8 cellular contexts compared by ENCODE assay signal in the genomic region with DNA sequence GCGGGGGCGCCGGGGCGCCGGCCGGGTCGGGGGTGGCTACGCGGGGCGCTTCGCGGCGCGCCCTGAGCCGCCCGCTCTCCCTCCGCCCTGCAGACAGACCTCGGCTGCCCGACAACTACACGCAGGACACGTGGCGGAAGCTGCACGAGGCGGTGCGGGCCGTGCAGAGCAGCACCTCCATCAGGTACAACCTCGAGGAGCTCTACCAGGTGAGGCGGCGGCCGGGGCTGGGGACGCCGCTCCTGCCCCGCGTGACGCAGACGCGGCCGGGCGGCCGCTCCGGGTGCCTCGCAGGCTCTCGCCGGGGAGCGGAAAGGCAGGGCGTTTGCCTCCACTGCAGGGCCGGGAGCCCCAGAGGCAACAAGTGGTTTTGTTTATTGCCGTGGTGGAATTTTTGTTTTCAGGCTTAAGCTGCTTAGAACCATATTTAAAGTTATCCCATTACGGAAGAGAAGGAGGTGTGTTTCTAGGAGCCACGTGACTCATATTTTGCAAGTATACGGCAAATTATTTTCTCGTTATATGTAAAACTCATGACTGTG. TPM values are rescaled to one million over a fixed set of nuclear protein-coding genes. Genes with fewer than 3 reads are reported as not detected.
DNase-seq lines count a peak whose midpoint lies in the region; ATAC-seq, FAIRE-seq and TF ChIP-seq lines count a peak whose summit lies in the region.

No MANE protein-coding gene starts in this region.

- FAIRE-seq in astrocyte (lab: Jason Lieb, UNC): no peak

- WGBS in iPS DF 6.9 (ENCODE audit: insufficient coverage, insufficient read length): no CpG with 5 or more reads among the region's 52 CpGs

- H3K9me3 Mint-ChIP-seq in T-helper 2 cell treated with Interferon-gamma antibody and Interleukin-4, amounts not matched to agents 5 μg/mL and 100 μg/mL, for 36 hours: no peaks in the 10 kb centered on the region
- no peaks in the 10 kb centered on the region for H3K9me3 Mint-ChIP-seq in astrocyte (ENCODE audit: unreplicated experiment)

- H3K4me1 Mint-ChIP-seq in T-helper 2 cell treated with Interferon-gamma antibody and Interleukin-4, amounts not matched to agents 5 μg/mL and 100 μg/mL, for 36 hours (ENCODE audit: low read depth): peaks cover 47% of the 10 kb centered on the region
- H3K4me1 Mint-ChIP-seq in astrocyte (ENCODE audit: low read depth, unreplicated experiment): peaks cover 15% of the 10 kb centered on the region

- peak overlapping the region; percentile 83 for H3K4me3 Mint-ChIP-seq in T-helper 2 cell treated with Interferon-gamma antibody and Interleukin-4, amounts not matched to agents 5 μg/mL and 100 μg/mL, for 36 hours
- H3K4me3 Mint-ChIP-seq in astrocyte (ENCODE audit: unreplicated experiment): peak overlapping the region; percentile 90

- no peak for TF ChIP-seq CTCF in KMS-11 (conservative IDR thresholded peaks at IDR 0.05; ENCODE audit: low read depth, low read length)
- no peak for TF ChIP-seq CTCF in astrocyte (IDR thresholded peaks at IDR 0.05; ENCODE audit: insufficient read depth, low read depth, low read length)

- peak overlapping the region; percentile 18; the same call in 1 of the 2 replicates for H2AFZ ChIP-seq in KMS-11 (ENCODE audit: low read depth)
- H2AFZ ChIP-seq in astrocyte (ENCODE audit: low read depth, low read length): peak overlapping the region; percentile 72

- H3K4me2 ChIP-seq in KMS-11: peak overlapping the region; percentile 88
- peak overlapping the region; percentile 90 for H3K4me2 ChIP-seq in astrocyte (ENCODE audit: low read length)
- peak overlapping the region; percentile 74 for H3K4me2 ChIP-seq in skeletal muscle satellite cell (ENCODE audit: low read length)

- peaks cover 27% of the 10 kb centered on the region; the same call in 1 of the 2 replicates for H3K4me1 ChIP-seq in ES-I3 (ENCODE audit: insufficient read depth, low read length)
- H3K4me1 ChIP-seq in KMS-11 (ENCODE audit: low read depth, poor library complexity, severe bottlenecking): peaks cover 49% of the 10 kb centered on the region
- peaks cover 20% of the 10 kb centered on the region for H3K4me1 ChIP-seq in astrocyte (ENCODE audit: insufficient read depth, low read length)
- no peaks in the 10 kb centered on the region for H3K4me1 ChIP-seq in iPS DF 6.9 (ENCODE audit: control insufficient read depth, insufficient read depth, low read length)
- peaks cover 35% of the 10 kb centered on the region for H3K4me1 ChIP-seq in skeletal muscle satellite cell (ENCODE audit: control insufficient read depth, insufficient read depth, low read length)

- H3K27me3 Mint-ChIP-seq in T-helper 2 cell treated with Interferon-gamma antibody and Interleukin-4, amounts not matched to agents 5 μg/mL and 100 μg/mL, for 36 hours (ENCODE audit: low read depth): no peaks in the 10 kb centered on the region
- no peaks in the 10 kb centered on the region for H3K27me3 Mint-ChIP-seq in astrocyte (ENCODE audit: low read depth, unreplicated experiment)

- H3K36me3 Mint-ChIP-seq in T-helper 2 cell treated with Interferon-gamma antibody and Interleukin-4, amounts not matched to agents 5 μg/mL and 100 μg/mL, for 36 hours (ENCODE audit: low read depth): peaks cover 43% of the 10 kb centered on the region
- H3K36me3 Mint-ChIP-seq in astrocyte (ENCODE audit: low read depth, unreplicated experiment): peaks cover 3% of the 10 kb centered on the region

- ATAC-seq in GM21737 (IDR thresholded peaks at IDR 0.05; ENCODE audit: unreplicated experiment): peak; percentile 31

- 0 out of 2 replicates have a peak, but pooled peaks cover 11% of the 10 kb centered on the region for H4K20me1 ChIP-seq in KMS-11 (ENCODE audit: insufficient read depth)
- peaks cover 57% of the 10 kb centered on the region for H4K20me1 ChIP-seq in astrocyte (ENCODE audit: insufficient read depth, low read length)

- DNase-seq in T-helper 2 cell treated with Interferon-gamma antibody and Interleukin-4, amounts not matched to agents 5 μg/mL and 100 μg/mL, for 36 hours (ENCODE audit: low spot score): peak; percentile 65
- peak; percentile 37 for DNase-seq in astrocyte (ENCODE audit: low read depth)
- no peak for DNase-seq in iPS DF 6.9 (ENCODE audit: low read depth, low spot score)
- DNase-seq in NCI-H510A treated with DMSO at 0.1 percent for 48 hours (lab: John Stamatoyannopoulos, UW): no peak

- peak overlapping the region; percentile 87 for H3K27ac Mint-ChIP-seq in T-helper 2 cell treated with Interferon-gamma antibody and Interleukin-4, amounts not matched to agents 5 μg/mL and 100 μg/mL, for 36 hours
- peak overlapping the region; percentile 64 for H3K27ac Mint-ChIP-seq in astrocyte (ENCODE audit: unreplicated experiment)

- H3K27me3 ChIP-seq in KMS-11 (ENCODE audit: insufficient read depth, low read depth) (no peaks in the 10 kb centered on the region), astrocyte (ENCODE audit: insufficient read depth, low read length) (no peaks in the 10 kb centered on the region), iPS DF 6.9 (ENCODE audit: control insufficient read depth, insufficient read depth, low read length) (no peaks in the 10 kb centered on the region), skeletal muscle satellite cell (ENCODE audit: control insufficient read depth, insufficient read depth, low read length) (no peaks in the 10 kb centered on the region)

- H3K79me2 ChIP-seq in KMS-11 (ENCODE audit: insufficient read depth, low read depth) (peaks cover 81% of the 10 kb centered on the region), astrocyte (ENCODE audit: insufficient read depth, low read length) (peaks cover 89% of the 10 kb centered on the region)

- H3K9ac ChIP-seq in ES-I3 (ENCODE audit: low read depth, low read length) (peak overlapping the region; percentile 76), KMS-11 (peak overlapping the region; percentile 78), astrocyte (ENCODE audit: low read length) (peak overlapping the region; percentile 97), skeletal muscle satellite cell (ENCODE audit: low read depth, low read length) (peak overlapping the region; percentile 99)

- H3K4me3 ChIP-seq in KMS-11 (IDR thresholded peaks at IDR 0.05; ENCODE audit: insufficient read depth, low read depth, low read length): no peak overlapping the region
- peak overlapping the region; percentile 80 for H3K4me3 ChIP-seq in astrocyte (ENCODE audit: insufficient read depth, low read depth, low read length)
- H3K4me3 ChIP-seq in iPS DF 6.9 (ENCODE audit: low read length): peak overlapping the region; percentile 89
- H3K4me3 ChIP-seq in skeletal muscle satellite cell (ENCODE audit: low read length): peak overlapping the region; percentile 99

- H3K27ac ChIP-seq in KMS-11: peak overlapping the region; percentile 80
- peak overlapping the region; percentile 69 for H3K27ac ChIP-seq in astrocyte (ENCODE audit: low read depth, low read length)
- H3K27ac ChIP-seq in iPS DF 6.9 (ENCODE audit: low read length): no peak overlapping the region

- H3K9me3 ChIP-seq in ES-I3 (ENCODE audit: control insufficient read depth, insufficient read depth, low read length) (no peaks in the 10 kb centered on the region), astrocyte (ENCODE audit: insufficient read depth, low read depth, low read length) (no peaks in the 10 kb centered on the region), iPS DF 6.9 (ENCODE audit: control insufficient read depth, insufficient read depth, low read length) (no peaks in the 10 kb centered on the region), skeletal muscle satellite cell (replicated peaks; ENCODE audit: low read length) (no peaks in the 10 kb centered on the region)

- H3K36me3 ChIP-seq in ES-I3 (ENCODE audit: insufficient read depth, low read length): peaks cover 14% of the 10 kb centered on the region; the same call in 1 of the 2 replicates
- H3K36me3 ChIP-seq in KMS-11 (ENCODE audit: insufficient read depth): no peaks in the 10 kb centered on the region
- peaks cover 8% of the 10 kb centered on the region for H3K36me3 ChIP-seq in astrocyte (ENCODE audit: insufficient read depth, low read length)
- no peaks in the 10 kb centered on the region for H3K36me3 ChIP-seq in iPS DF 6.9 (ENCODE audit: control insufficient read depth, insufficient read depth, low read length)
- H3K36me3 ChIP-seq in skeletal muscle satellite cell (ENCODE audit: insufficient read depth, low read length): peaks cover 25% of the 10 kb centered on the region

RNA-seq across cellular contexts. Expression of a gene that starts 0.5 kb away (rescaled TPM):
- 71.3 and 81.3 TPM in 2 replicates for total RNA-seq in astrocyte
- total RNA-seq in skeletal muscle satellite cell (2012; rRNA removed): 117 and 127 TPM in 2 replicates

RNA-seq across cellular contexts. Expression of a gene that starts 1.5 kb away (rescaled TPM):
- total RNA-seq in astrocyte: 29.6 and 31.5 TPM in 2 replicates
- total RNA-seq in skeletal muscle satellite cell (2012; rRNA removed): 66.2 and 70.2 TPM in 2 replicates

RNA-seq across cellular contexts. Expression of a gene that starts 51.5 kb away (rescaled TPM):
- not detected in 2 replicates for total RNA-seq in astrocyte
- total RNA-seq in skeletal muscle satellite cell (2012; rRNA removed): not detected in 2 replicates

Comparison
In these comparisons a context has a peak if more than half of its experiments do, and no peak if none do; other contexts are left out.
1. DNase-seq: peak in T-helper 2 cell treated with Interferon-gamma antibody and Interleukin-4, amounts not matched to agents 5 μg/mL and 100 μg/mL, for 36 hours (single experiment) and astrocyte (single experiment); none in iPS DF 6.9 (single experiment) and NCI-H510A treated with DMSO at 0.1 percent for 48 hours (single experiment).
2. Peak in every context shown above with its lines, with median percentiles within 50 percentile points of each other: H3K9ac ChIP-seq and H3K4me2 ChIP-seq.